ENCODE assay signal across 9 cellular contexts in genomic region chr4:119490335-119490734, GRCh38.
DNase-seq lines count a peak whose midpoint lies in the region; ATAC-seq and TF ChIP-seq lines count a peak whose summit lies in the region.
"Had no signal": no experiment of that assay in that cellular context is flagged by ENCODE, and none has a peak within 500 bp of the region (broad histone marks: within the 10 kb centered on the region; RNA-seq: fewer than 3 reads in every experiment).

No MANE protein-coding gene starts in this region.

- no peaks in the 10 kb centered on the region for H3K79me2 ChIP-seq in hepatocyte
- H3K79me2 ChIP-seq in PC-9 (ENCODE audit: low read depth): no peaks in the 10 kb centered on the region

- H2AFZ ChIP-seq in hepatocyte: no peak overlapping the region
- no peak overlapping the region for H2AFZ ChIP-seq in PC-9

- H3K27ac ChIP-seq in Panc1 (ENCODE audit: low read length) (no peak overlapping the region), hepatocyte (no peak overlapping the region), PC-9 (no peak overlapping the region)
- H3K27ac ChIP-seq: KMS-11 had no signal

- no peaks in the 10 kb centered on the region for H4K20me1 ChIP-seq in hepatocyte (ENCODE audit: insufficient read depth, poor library complexity, severe bottlenecking)
- H4K20me1 ChIP-seq in PC-9 (ENCODE audit: insufficient read depth): no peaks in the 10 kb centered on the region

- no peaks in the 10 kb centered on the region; the same call in 1 of the 2 replicates for H3K9me3 ChIP-seq in BE2C
- H3K9me3 ChIP-seq in Panc1 (ENCODE audit: control insufficient read depth, insufficient read depth, low read depth, low read length): no peaks in the 10 kb centered on the region
- H3K9me3 ChIP-seq in hepatocyte (ENCODE audit: low read depth): no peaks in the 10 kb centered on the region
- peaks cover 4% of the 10 kb centered on the region; the same call in 1 of the 2 replicates for H3K9me3 ChIP-seq in PC-9 (ENCODE audit: insufficient read depth, low read depth)

- ATAC-seq in GM21825 (IDR thresholded peaks at IDR 0.05; ENCODE audit: unreplicated experiment) (peak; percentile 52), Panc1 (peak; percentile 83), HG03521 (IDR thresholded peaks at IDR 0.05; ENCODE audit: unreplicated experiment) (no peak)
- no peak for ATAC-seq in stimulated activated naive CD8-positive, alpha-beta T cell treated with anti-CD3 and anti-CD28 coated beads, Interleukin-15, Interleukin-2, amounts not matched to agents 100 U/mL and 50 U/mL, for 24 hours

- H3F3A ChIP-seq in PC-9 (ENCODE audit: insufficient read depth, low read depth): no peaks in the 10 kb centered on the region

- 37% methylated on average over 3 of the region's 3 CpGs for WGBS in hepatocyte (ENCODE audit: low lambda C conversion rate, missing lambda C conversion rate)

- DNase-seq in BE2C (no peak), Panc1 (ENCODE audit: low read depth, low spot score) (peak; percentile 2), hepatocyte (ENCODE audit: low spot score) (peak; percentile 15), PC-9 (no peak)
- no peak for DNase-seq in stimulated activated naive CD8-positive, alpha-beta T cell treated with anti-CD3 and anti-CD28 coated beads, Interleukin-15, Interleukin-2, amounts not matched to agents 100 U/mL and 50 U/mL, for 24 hours
- no peak for DNase-seq in activated CD4-positive, alpha-beta T cell treated with anti-CD3 and anti-CD28 coated beads, Interleukin-2, amount 50 U/mL, for 1 hour

- intact Hi-C loops in Panc1 (cut with micrococcal nuclease; ENCODE audit: unreplicated experiment) (loop anchor here (2.0 kb wide), 1 partner anchor 176 kb away; no protein-coding TSS in a partner anchor), PC-9 (cut with micrococcal nuclease; ENCODE audit: unreplicated experiment) (no loop called here)

- POLR2A ChIA-PET in Panc1 (lab: Charles Lee) (no interaction called here), PC-9 (lab: Charles Lee; ENCODE audit: unreplicated experiment) (no interaction called here)

- no peaks in the 10 kb centered on the region for H3K27me3 ChIP-seq in BE2C
- no peaks in the 10 kb centered on the region for H3K27me3 ChIP-seq in Panc1 (ENCODE audit: control insufficient read depth, insufficient read depth, low read length)
- H3K27me3 ChIP-seq in hepatocyte: no peaks in the 10 kb centered on the region
- H3K27me3 ChIP-seq in PC-9 (ENCODE audit: insufficient read depth, low read depth): no peaks in the 10 kb centered on the region

- peak; percentile 35; the same call in 1 of the 2 replicates for TF ChIP-seq CTCF in BE2C (IDR thresholded peaks at IDR 0.05; ENCODE audit: low read depth, low read length)
- TF ChIP-seq CTCF in Panc1 (IDR thresholded peaks at IDR 0.05): peak; percentile 46; the same call in 1 of the 2 replicates
- peak; percentile 34 for TF ChIP-seq CTCF in hepatocyte (IDR thresholded peaks at IDR 0.05; ENCODE audit: poor library complexity)
- no peak for TF ChIP-seq CTCF in PC-9 (conservative IDR thresholded peaks at IDR 0.05)

- H3K9me2 ChIP-seq in hepatocyte (replicated peaks; ENCODE audit: insufficient read depth) (no peaks in the 10 kb centered on the region), PC-9 (ENCODE audit: insufficient read depth) (no peaks in the 10 kb centered on the region)

- CTCF ChIA-PET in Panc1 (lab: Charles Lee): interaction anchor here (1.0 kb wide), 1 partner anchor 507 kb away, joined by 3 read pairs; no protein-coding TSS in a partner anchor
- CTCF ChIA-PET in PC-9 (lab: Charles Lee): interaction anchor here (0.5 kb wide), 1 partner anchor 36 kb away, joined by 3 read pairs; no protein-coding TSS in a partner anchor

- H3K36me3 ChIP-seq in BE2C: peaks cover 10% of the 10 kb centered on the region
- H3K36me3 ChIP-seq in Panc1 (ENCODE audit: control insufficient read depth, insufficient read depth, low read length): peaks cover 6% of the 10 kb centered on the region; the same call in 1 of the 2 replicates
- no peaks in the 10 kb centered on the region for H3K36me3 ChIP-seq in hepatocyte (replicated peaks; ENCODE audit: insufficient read depth, low read depth)
- H3K36me3 ChIP-seq in PC-9 (ENCODE audit: low read depth): 0 out of 2 replicates have a peak, but pooled peaks cover under 1% of the 10 kb centered on the region

- H3K4me2 ChIP-seq in hepatocyte: no peak overlapping the region
- no peak overlapping the region for H3K4me2 ChIP-seq in PC-9
- H3K4me2 ChIP-seq: KMS-11 had no signal

- in situ Hi-C loops in Panc1 (cut with HindIII; ENCODE audit: low pct_unique_long_range_greater_than_20kb, low sequenced_read_pairs): no loop called here

- H3K4me3 ChIP-seq in BE2C (ENCODE audit: low read depth, low read length): no peak overlapping the region
- H3K4me3 ChIP-seq in Panc1 (ENCODE audit: low read depth in 2 of 2, low read length in 2 of 2): no peak overlapping the region
- no peak overlapping the region for H3K4me3 ChIP-seq in hepatocyte
- no peak overlapping the region for H3K4me3 ChIP-seq in PC-9

- BruUV-seq in Panc1 (replicated peaks; lab: Mats Ljungman, UMichigan) (no TSS peak), PC-9 (replicated peaks; lab: Mats Ljungman, UMichigan) (no TSS peak)

- H3K4me1 ChIP-seq in BE2C: no peaks in the 10 kb centered on the region
- H3K4me1 ChIP-seq in Panc1 (ENCODE audit: control insufficient read depth, insufficient read depth, low read length): no peaks in the 10 kb centered on the region
- H3K4me1 ChIP-seq in hepatocyte (ENCODE audit: insufficient read depth): no peaks in the 10 kb centered on the region
- H3K4me1 ChIP-seq in PC-9 (replicated peaks; ENCODE audit: insufficient read depth): no peaks in the 10 kb centered on the region

Comparison
In these comparisons a context has a peak if more than half of its experiments do, and no peak if none do; other contexts are left out.
1. DNase-seq: peak in Panc1 (single experiment) and hepatocyte (single experiment); none in BE2C (single experiment), stimulated activated naive CD8-positive, alpha-beta T cell treated with anti-CD3 and anti-CD28 coated beads, Interleukin-15, Interleukin-2, amounts not matched to agents 100 U/mL and 50 U/mL, for 24 hours (single experiment), PC-9 (0 of 2) and activated CD4-positive, alpha-beta T cell treated with anti-CD3 and anti-CD28 coated beads, Interleukin-2, amount 50 U/mL, for 1 hour (single experiment).
2. ATAC-seq: peak in GM21825 (single experiment) and Panc1 (single experiment); none in stimulated activated naive CD8-positive, alpha-beta T cell treated with anti-CD3 and anti-CD28 coated beads, Interleukin-15, Interleukin-2, amounts not matched to agents 100 U/mL and 50 U/mL, for 24 hours (single experiment) and HG03521 (single experiment).